In genomic region chr13:28099396-28100148, GRCh38 we compare ENCODE assay signal across 9 cellular contexts. TPM values are rescaled to one million over a fixed set of nuclear protein-coding genes. Genes with fewer than 3 reads are reported as not detected.
DNase-seq lines count a peak whose midpoint lies in the region; ATAC-seq and TF ChIP-seq lines count a peak whose summit lies in the region.
"Had no signal": no experiment of that assay in that cellular context is flagged by ENCODE, and none has a peak within 500 bp of the region (broad histone marks: within the 10 kb centered on the region; RNA-seq: fewer than 3 reads in every experiment).

No MANE protein-coding gene starts in this region.

- H3K36me3 Mint-ChIP-seq in Calu3 (ENCODE audit: insufficient read depth, unreplicated experiment) (peaks cover 5% of the 10 kb centered on the region), neural progenitor cell (peaks cover 2% of the 10 kb centered on the region)

- no peak overlapping the region for H4K91ac ChIP-seq in IMR-90 (ENCODE audit: insufficient read depth, low read depth, low read length)

- CTCF ChIA-PET in Calu3 (lab: Charles Lee) (interaction anchor here (0.5 to 0.6 kb wide), 2 partner anchors 195 to 269 kb away, joined by 3 to 4 read pairs; no protein-coding TSS in a partner anchor), IMR-90 (lab: Yijun Ruan, JAX) (no interaction called here)

- H3K27me3 ChIP-seq in IMR-90 (ENCODE audit: control insufficient read depth, insufficient read depth, low read length) (peaks cover 54% of the 10 kb centered on the region), duodenal mucosa (ENCODE audit: control insufficient read depth in 1 of 2, insufficient read depth in 2 of 2, low read length in 2 of 2) (peaks cover 18 to 47% of the 10 kb centered on the region in 2 donors), neural progenitor cell (peaks cover 85% of the 10 kb centered on the region)

- no peak for TF ChIP-seq RAD21 in IMR-90 (IDR thresholded peaks at IDR 0.05; ENCODE audit: low read length)

- no peak overlapping the region for H3K9ac ChIP-seq in IMR-90 (ENCODE audit: low read depth, low read length)
- no peak overlapping the region for H3K9ac ChIP-seq in duodenal mucosa (ENCODE audit: low read depth in 1 of 2, low read length in 2 of 2)
- H3K9ac ChIP-seq in neural progenitor cell, result no peak overlapping the region

- intact Hi-C loops in Calu3 (cut with micrococcal nuclease; ENCODE audit: unreplicated experiment), result no loop called here
- intact Hi-C loops in IMR-90 (cut with micrococcal nuclease), result no loop called here

- no peaks in the 10 kb centered on the region for H3K4me1 Mint-ChIP-seq in Calu3 (ENCODE audit: low read depth, unreplicated experiment)
- H3K4me1 Mint-ChIP-seq in neural progenitor cell, result peaks cover 5% of the 10 kb centered on the region

- H3K79me2 ChIP-seq in neural progenitor cell (ENCODE audit: low read depth), result no peaks in the 10 kb centered on the region

- H2AFZ ChIP-seq in IMR-90 (replicated peaks; ENCODE audit: low read length, poor library complexity) (peak overlapping the region; percentile 84), neural progenitor cell (replicated peaks) (peak overlapping the region; percentile 99)

- H3K56ac ChIP-seq in IMR-90 (ENCODE audit: extremely low read depth, insufficient read depth, low read length), result no peak overlapping the region

- no peaks in the 10 kb centered on the region for H3K79me1 ChIP-seq in IMR-90 (ENCODE audit: low read depth in 1 of 2, low read length in 2 of 2)

- H4K20me1 ChIP-seq in IMR-90 (ENCODE audit: insufficient read depth, low read length) (no peaks in the 10 kb centered on the region), neural progenitor cell (ENCODE audit: low read depth) (no peaks in the 10 kb centered on the region)

- H3K4me2 ChIP-seq in IMR-90 (ENCODE audit: low read depth, low read length) (peak overlapping the region; percentile 79), neural progenitor cell (peak overlapping the region; percentile 95)

- H3K27ac Mint-ChIP-seq in Calu3 (ENCODE audit: unreplicated experiment) (no peak overlapping the region), neural progenitor cell (no peak overlapping the region)

- in situ Hi-C loops in IMR-90 (cut with MboI; ENCODE audit: low sequenced_read_pairs), result no loop called here

- H3K27ac ChIP-seq in IMR-90 (ENCODE audit: insufficient read depth, low read length) (no peak overlapping the region), duodenal mucosa (ENCODE audit: low read depth, low read length) (no peak overlapping the region), neural progenitor cell (no peak overlapping the region)

- no peak for DNase-seq in Calu3
- DNase-seq in IMR-90, result no peak
- DNase-seq in neural progenitor cell (ENCODE audit: low spot score), result peak; percentile 23
- no peak for DNase-seq in NCI-H2029 treated with DMSO at 0.1 percent for 48 hours (lab: John Stamatoyannopoulos, UW)
- no peak for DNase-seq in DMS79 (lab: John Stamatoyannopoulos, UW)
- no peak for DNase-seq in RKO (ENCODE audit: low spot score)
- DNase-seq: hippocampal formation had no signal

- H3K18ac ChIP-seq in IMR-90 (ENCODE audit: low read depth, low read length), result no peak overlapping the region

- H3K27me3 Mint-ChIP-seq in Calu3 (ENCODE audit: unreplicated experiment), result peaks cover 43% of the 10 kb centered on the region
- H3K27me3 Mint-ChIP-seq in neural progenitor cell (ENCODE audit: insufficient read depth, low read depth), result peaks cover 41% of the 10 kb centered on the region

- no peaks in the 10 kb centered on the region for H3K9me1 ChIP-seq in IMR-90 (ENCODE audit: insufficient read depth, low read length)

- no peak overlapping the region for H2AK5ac ChIP-seq in IMR-90 (ENCODE audit: low read depth, low read length)

- H3K4me1 ChIP-seq in IMR-90 (ENCODE audit: control insufficient read depth, insufficient read depth, low read length) (peaks cover 2% of the 10 kb centered on the region; the same call in 1 of the 2 replicates), duodenal mucosa (ENCODE audit: control insufficient read depth in 1 of 2, insufficient read depth in 2 of 2, low read length in 2 of 2) (peaks cover 0 to 5% of the 10 kb centered on the region in 2 donors), neural progenitor cell (peaks cover 12% of the 10 kb centered on the region)

- no peak overlapping the region for H2BK15ac ChIP-seq in IMR-90 (ENCODE audit: low read depth, low read length)

- H3K4me3 ChIP-seq in IMR-90 (ENCODE audit: insufficient read depth, low read depth, low read length) (peak overlapping the region; percentile 36; the same call in 1 of the 2 replicates), duodenal mucosa (ENCODE audit: low read depth in 1 of 2, low read length in 2 of 2) (peak overlapping the region; percentile 46 to 50), neural progenitor cell (peak overlapping the region; percentile 64)

- dilution Hi-C loops in IMR-90 (cut with HindIII; ENCODE audit: low sequenced_read_pairs, unreplicated experiment), result no loop called here

- peaks cover 20% of the 10 kb centered on the region for H3F3A ChIP-seq in neural progenitor cell (ENCODE audit: low read depth)

- no peak overlapping the region for H2BK5ac ChIP-seq in IMR-90 (ENCODE audit: low read depth, low read length, poor library complexity, severe bottlenecking)

- POLR2A ChIA-PET in IMR-90 (lab: Charles Lee; ENCODE audit: unreplicated experiment), result no interaction called here

- H3K23ac ChIP-seq in IMR-90 (ENCODE audit: low read depth, low read length), result no peak overlapping the region

- H2BK20ac ChIP-seq in IMR-90 (ENCODE audit: low read depth, low read length), result no peak overlapping the region

- no peak overlapping the region for H4K5ac ChIP-seq in IMR-90 (ENCODE audit: low read depth, low read length)

- H2BK120ac ChIP-seq in IMR-90 (ENCODE audit: low read depth, low read length), result no peak overlapping the region

- no peak overlapping the region for H3K14ac ChIP-seq in IMR-90 (replicated peaks; ENCODE audit: low read depth, low read length)

- TF ChIP-seq CTCF in Calu3 (IDR thresholded peaks at IDR 0.05; ENCODE audit: unreplicated experiment) (no peak), IMR-90 (conservative IDR thresholded peaks at IDR 0.05; ENCODE audit: low read depth, low read length) (no peak), neural progenitor cell (IDR thresholded peaks at IDR 0.05) (no peak)

- H3K9me3 Mint-ChIP-seq in Calu3 (ENCODE audit: low read depth, unreplicated experiment) (no peaks in the 10 kb centered on the region), neural progenitor cell (peaks cover 4% of the 10 kb centered on the region)

- no peak for ATAC-seq in IMR-90 (ENCODE audit: low read depth)
- no peak for ATAC-seq in activated CD4-positive, CD25-positive, alpha-beta regulatory T cell treated with anti-CD3 and anti-CD28 coated beads, Interleukin-2, amount 50 U/mL, for 24 hours

- H3K36me3 ChIP-seq in IMR-90 (ENCODE audit: control insufficient read depth, insufficient read depth, low read length) (no peaks in the 10 kb centered on the region), duodenal mucosa (ENCODE audit: control insufficient read depth in 1 of 2, insufficient read depth in 2 of 2, low read length in 2 of 2) (no peaks in the 10 kb centered on the region), neural progenitor cell (no peaks in the 10 kb centered on the region)

- BruUV-seq in Calu3 (replicated peaks; lab: Mats Ljungman, UMichigan), result no TSS peak
- BruUV-seq in IMR-90 (replicated peaks; lab: Mats Ljungman, UMichigan), result no TSS peak

- H4K8ac ChIP-seq in IMR-90 (ENCODE audit: low read depth in 2 of 2, low read length in 2 of 2), result no peak overlapping the region

- H3K9me3 ChIP-seq in IMR-90 (ENCODE audit: control insufficient read depth, insufficient read depth, low read length), result peaks cover 8% of the 10 kb centered on the region
- no peaks in the 10 kb centered on the region for H3K9me3 ChIP-seq in duodenal mucosa (ENCODE audit: control insufficient read depth in 1 of 2, low read length in 2 of 2)
- H3K9me3 ChIP-seq in neural progenitor cell (ENCODE audit: low read depth), result no peaks in the 10 kb centered on the region

- H3K4ac ChIP-seq in IMR-90 (ENCODE audit: low read depth, low read length), result no peak overlapping the region

- no peak overlapping the region for H2AK9ac ChIP-seq in IMR-90 (replicated peaks; ENCODE audit: low read depth, low read length, poor library complexity)

- peak overlapping the region; percentile 45 for H3K4me3 Mint-ChIP-seq in Calu3 (ENCODE audit: low read depth, unreplicated experiment)
- H3K4me3 Mint-ChIP-seq in neural progenitor cell, result peak overlapping the region; percentile 84

- TF ChIP-seq POLR2A in IMR-90 (IDR thresholded peaks at IDR 0.05; ENCODE audit: low read depth, low read length), result no peak

- WGBS in IMR-90 (ENCODE audit: extremely low coverage in 2 of 2, insufficient read length in 1 of 2), 2 experiments, result no CpG with 5 or more reads among the region's 35 CpGs

TF ChIP-seq in IMR-90, 13 proteins besides CTCF, POLR2A, EP300 and RAD21 (continues in another document):
- TF ChIP-seq NFE2L2 (IDR thresholded peaks at IDR 0.05; ENCODE audit: low read depth, low read length) (no peak), MXI1 (IDR thresholded peaks at IDR 0.05; ENCODE audit: borderline replicate concordance, low read depth, low read length) (no peak), MAZ (IDR thresholded peaks at IDR 0.05; ENCODE audit: borderline replicate concordance, low read depth, low read length) (no peak), SMC3 (IDR thresholded peaks at IDR 0.05; ENCODE audit: low read depth, low read length) (no peak), CHD1 (IDR thresholded peaks at IDR 0.05; ENCODE audit: low read depth, low read length) (no peak), CEBPB (IDR thresholded peaks at IDR 0.05; ENCODE audit: low read depth, low read length) (no peak), MAFK (IDR thresholded peaks at IDR 0.05; ENCODE audit: low read depth, low read length) (no peak)

RNA-seq across cellular contexts. Expression of gene FLT3, which starts 0.8 kb away (rescaled TPM):
- total RNA-seq in Calu3 (2022), result 0.10 TPM in 1 of 2 replicates, not detected in the other
- total RNA-seq in IMR-90 (2012; rRNA removed), result not detected in 2 replicates
- not detected in 2 replicates for polyA plus RNA-seq in IMR-90 (2012; rRNA removed)
- not detected in 2 replicates for polyA plus RNA-seq in IMR-90 (2012; cell fraction: cytosol; rRNA removed)
- not detected in 2 replicates for polyA plus RNA-seq in IMR-90 (2012; cell fraction: nucleus; rRNA removed; ENCODE audit: low replicate concordance)
- 0.58 and 0.77 TPM in 2 replicates for total RNA-seq in neural progenitor cell (ENCODE audit: low replicate concordance)

RNA-seq across cellular contexts. Expression of gene PAN3, which starts 38.8 kb away (rescaled TPM):
- total RNA-seq in Calu3 (2022) (24.8 and 25.3 TPM in 2 replicates), IMR-90 (2012; rRNA removed) (12.8 and 15.1 TPM in 2 replicates), neural progenitor cell (ENCODE audit: low replicate concordance) (46.1 and 50.1 TPM in 2 replicates)
- polyA plus RNA-seq in IMR-90 (2012; rRNA removed), result 5.1 and 6.6 TPM in 2 replicates
- 1.8 TPM in 2 replicates for polyA plus RNA-seq in IMR-90 (2012; cell fraction: cytosol; rRNA removed)
- 3.1 and 19.2 TPM in 2 replicates for polyA plus RNA-seq in IMR-90 (2012; cell fraction: nucleus; rRNA removed; ENCODE audit: low replicate concordance)
